ENCODE assay signal across 21 cellular contexts in genomic region chr19:35417278-35417677, GRCh38. TPM values are rescaled to one million over a fixed set of nuclear protein-coding genes. Genes with fewer than 3 reads are reported as not detected.
A peak's percentile ranks its signal among the peaks of the same experiment; 100 is the strongest.
DNase-seq lines count a peak whose midpoint lies in the region; ATAC-seq, FAIRE-seq and TF ChIP-seq lines count a peak whose summit lies in the region.
"Had no signal": no experiment of that assay in that cellular context is flagged by ENCODE, and none has a peak within 500 bp of the region (broad histone marks: within the 10 kb centered on the region; RNA-seq: fewer than 3 reads in every experiment).

No MANE protein-coding gene starts in this region.

- TF ChIP-seq CTCF in K562 (IDR thresholded peaks at IDR 0.05 in 2 of 3, conservative IDR thresholded peaks at IDR 0.05 in 1 of 3; ENCODE audit: insufficient read depth in 2 of 3, low read depth in 1 of 3, low read length in 3 of 3), result no peak

- no peak overlapping the region for H3K9ac ChIP-seq in K562 (ENCODE audit: insufficient read depth in 1 of 2, low read depth in 2 of 2, low read length in 2 of 2)
- H3K9ac ChIP-seq: GM23248 had no signal

- H3K27ac ChIP-seq in K562 (ENCODE audit: extremely low read depth, low read depth, low read length), result no peak overlapping the region
- H3K27ac ChIP-seq: C4-2B, GM23248 had no signal

- H3K9me3 Mint-ChIP-seq in stimulated activated effector memory CD8-positive, alpha-beta T cell treated with anti-CD3 and anti-CD28 coated beads, Interleukin-12 subunit alpha, Interleukin-12 subunit beta, amount 100 ng/mL, for 72 hours, result no peaks in the 10 kb centered on the region
- H3K9me3 Mint-ChIP-seq: CD4-positive, alpha-beta T cell; CD8-positive, alpha-beta memory T cell; H9; HFFc6 had no signal

- no peak for TF ChIP-seq EP300 in K562 (IDR thresholded peaks at IDR 0.05; ENCODE audit: low read length)

- no peak for TF ChIP-seq POLR2A in K562 (conservative IDR thresholded peaks at IDR 0.05)

- H3K36me3 Mint-ChIP-seq in stimulated activated effector memory CD8-positive, alpha-beta T cell treated with anti-CD3 and anti-CD28 coated beads, Interleukin-12 subunit alpha, Interleukin-12 subunit beta, amount 100 ng/mL, for 72 hours, result no peaks in the 10 kb centered on the region

- 0% methylated on average over 2 of the region's 2 CpGs for WGBS in K562 (ENCODE audit: insufficient coverage, low coverage, missing lambda C conversion rate)

- intact Hi-C loops in K562 (cut with micrococcal nuclease), result no loop called here

- H3K9me3 ChIP-seq in K562 (replicated peaks; ENCODE audit: control insufficient read depth, insufficient read depth, low read depth, low read length), result no peaks in the 10 kb centered on the region

- peaks cover 0 to 6% of the 10 kb centered on the region in 2 experiments; a peak in 2 of 5 replicates for H3K4me1 ChIP-seq in K562 (replicated peaks in 1 of 2; ENCODE audit: control insufficient read depth in 2 of 2, insufficient read depth in 2 of 2, low read length in 2 of 2)

- ATAC-seq in K562, result no peak
- ATAC-seq in stimulated activated effector memory CD8-positive, alpha-beta T cell treated with anti-CD3 and anti-CD28 coated beads, Interleukin-12 subunit alpha, Interleukin-12 subunit beta, amount 100 ng/mL, for 72 hours, result no peak
- ATAC-seq in GM19351 (IDR thresholded peaks at IDR 0.05; ENCODE audit: unreplicated experiment), result no peak

- no peaks in the 10 kb centered on the region for H3K36me3 ChIP-seq in K562 (ENCODE audit: control insufficient read depth, insufficient read depth, low read length)

- POLR2A ChIA-PET in K562 (lab: Yijun Ruan, JAX), result interaction anchor here (0.5 to 2.1 kb wide), 5 partner anchors 10 to 238 kb away, joined by 3 to 9 read pairs (median 3); no protein-coding TSS in a partner anchor

- FAIRE-seq in K562 (lab: Jason Lieb, UNC), result no peak
- FAIRE-seq: D721Med had no signal

- BruUV-seq in K562 (replicated peaks; lab: Mats Ljungman, UMichigan), result no TSS peak

- H3K27ac Mint-ChIP-seq in stimulated activated effector memory CD8-positive, alpha-beta T cell treated with anti-CD3 and anti-CD28 coated beads, Interleukin-12 subunit alpha, Interleukin-12 subunit beta, amount 100 ng/mL, for 72 hours, result peak overlapping the region; percentile 12
- H3K27ac Mint-ChIP-seq: CD4-positive, alpha-beta T cell; HFFc6 had no signal

- TF ChIP-seq RAD21 in K562 (CRISPR knock-in tag; conservative IDR thresholded peaks at IDR 0.05 in 1 of 2, IDR thresholded peaks at IDR 0.05 in 1 of 2), result no peak

- H3K79me2 ChIP-seq in K562 (ENCODE audit: control insufficient read depth, insufficient read depth, low read length), result no peaks in the 10 kb centered on the region

- H3K4me1 Mint-ChIP-seq in stimulated activated effector memory CD8-positive, alpha-beta T cell treated with anti-CD3 and anti-CD28 coated beads, Interleukin-12 subunit alpha, Interleukin-12 subunit beta, amount 100 ng/mL, for 72 hours, result peaks cover 14% of the 10 kb centered on the region
- H3K4me1 Mint-ChIP-seq: H9 had no signal

- in situ Hi-C loops in SK-MEL-5 (cut with HindIII; ENCODE audit: low pct_unique_long_range_greater_than_20kb, low sequenced_read_pairs) (no loop called here), K562 (cut with MboI) (no loop called here)

- CTCF ChIA-PET in K562 (lab: Yijun Ruan, JAX; ENCODE audit: low intra/inter-chr PET ratio), result no interaction called here

- DNase-seq in SK-MEL-5 (ENCODE audit: low read depth, low spot score) (peak; percentile 43), K562 (ENCODE audit: extremely low read depth in 1 of 4, low spot score in 3 of 4) (no peak), hippocampal formation (lab: John Stamatoyannopoulos, UW) (no peak)
- no peak for DNase-seq in stimulated activated effector memory CD8-positive, alpha-beta T cell treated with anti-CD3 and anti-CD28 coated beads, Interleukin-12 subunit alpha, Interleukin-12 subunit beta, amount 100 ng/mL, for 72 hours (ENCODE audit: low spot score in 2 of 2)
- DNase-seq in stimulated activated naive CD4-positive, alpha-beta T cell (lab: John Stamatoyannopoulos, UW), result no peak
- DNase-seq: CD4-positive, alpha-beta T cell; CD8-positive, alpha-beta memory T cell; DMS 273 treated with DMSO at 0.1 percent for 48 hours; DMS79; EL; GDM1; GM23248; H9; HFFc6 had no signal

- H3K9me1 ChIP-seq in K562 (ENCODE audit: control insufficient read depth, insufficient read depth, low read length), result no peaks in the 10 kb centered on the region

- 0 out of 2 replicates have a peak, but pooled peaks cover 4% of the 10 kb centered on the region for H4K20me1 ChIP-seq in K562 (replicated peaks; ENCODE audit: control insufficient read depth, insufficient read depth, low read length)

- H2AFZ ChIP-seq in K562 (ENCODE audit: low read depth, low read length), result no peak overlapping the region
- H2AFZ ChIP-seq: GM23248 had no signal

- H3K4me3 ChIP-seq in K562, result no peak overlapping the region
- H3K4me3 ChIP-seq: GM23248 had no signal

- no peak overlapping the region for H3K4me2 ChIP-seq in K562 (ENCODE audit: insufficient read depth, low read length)

- no peak overlapping the region for H3K4me3 Mint-ChIP-seq in stimulated activated effector memory CD8-positive, alpha-beta T cell treated with anti-CD3 and anti-CD28 coated beads, Interleukin-12 subunit alpha, Interleukin-12 subunit beta, amount 100 ng/mL, for 72 hours
- H3K4me3 Mint-ChIP-seq: CD4-positive, alpha-beta T cell; CD8-positive, alpha-beta memory T cell; H9; HFFc6 had no signal

- peaks cover 52 to 68% of the 10 kb centered on the region in 2 experiments for H3K27me3 ChIP-seq in K562 (ENCODE audit: control insufficient read depth in 2 of 2, insufficient read depth in 2 of 2, low read length in 2 of 2)

RNA-seq across cellular contexts. Expression of gene FFAR2, which starts 30.8 kb away (rescaled TPM):
- total RNA-seq in SK-MEL-5 (2014; rRNA removed; shearing (Covaris generic)), result 0.13 TPM in 1 of 2 replicates, not detected in the other
- polyA plus RNA-seq in SK-MEL-5 (2015; cell fraction: cytosol; rRNA removed), result 0.05 TPM in 1 of 2 replicates, not detected in the other
- polyA plus RNA-seq in SK-MEL-5 (2015; cell fraction: nucleus; rRNA removed), result not detected in 2 replicates
- not detected in 2 replicates for total RNA-seq in K562 (2011; cell fraction: chromatin; rRNA removed; ENCODE audit: low replicate concordance)
- not detected in 2 replicates for total RNA-seq in K562 (2011; cell fraction: nucleolus; rRNA removed)
- not detected in 2 replicates for total RNA-seq in K562 (2011; cell fraction: nucleoplasm; rRNA removed)
- total RNA-seq in K562 (2014; rRNA removed) (not detected in 2 replicates), K562 (2014; rRNA removed; fragmentation: Illumina TruSeq; extraction: Trizol) (not detected in 2 replicates), K562 (2015; rRNA removed; fragmentation: Illumina TruSeq; extraction: Trizol) (not detected in 2 replicates), K562 (2021) (not detected in 2 replicates)
- polyA plus RNA-seq in K562 (2011; rRNA removed) (not detected in 2 replicates), K562 (2014; fragmentation: Illumina TruSeq; extraction: Trizol) (not detected in 2 replicates), K562 (2014; fragmentation: Nextera tagmentation; extraction: Ambion mirVana) (not detected), K562 (2014; rRNA removed) (not detected in 2 replicates)
- polyA plus RNA-seq in K562 (2011; cell fraction: cytosol; rRNA removed), result not detected in 2 replicates
- polyA plus RNA-seq in K562 (2011; cell fraction: nucleus; rRNA removed), result not detected in 2 replicates
- not detected in 2 replicates for polyA plus RNA-seq in K562 (2012)
- not detected in 2 replicates for polyA minus RNA-seq in K562 (2011; rRNA and poly(A)+ RNA removed)
- polyA minus RNA-seq in K562 (2011; cell fraction: cytosol; rRNA and poly(A)+ RNA removed), result not detected in 2 replicates
- not detected in 2 replicates for polyA minus RNA-seq in K562 (2011; cell fraction: nucleus; rRNA and poly(A)+ RNA removed)
- total RNA-seq: A172; A673; CD8-positive, alpha-beta memory T cell; GM23248; H4; H9; HFFc6 had no signal
- polyA plus RNA-seq: BJ; CD8-positive, alpha-beta memory T cell; GM23248 had no signal

RNA-seq across cellular contexts. Expression of gene GPR42, which starts 46.4 kb away (rescaled TPM):
- not detected in 2 replicates for total RNA-seq in SK-MEL-5 (2014; rRNA removed; shearing (Covaris generic))
- polyA plus RNA-seq in SK-MEL-5 (2015; cell fraction: cytosol; rRNA removed), result not detected in 2 replicates
- not detected in 2 replicates for polyA plus RNA-seq in SK-MEL-5 (2015; cell fraction: nucleus; rRNA removed)
- not detected in 2 replicates for total RNA-seq in K562 (2011; cell fraction: chromatin; rRNA removed; ENCODE audit: low replicate concordance)
- total RNA-seq in K562 (2011; cell fraction: nucleolus; rRNA removed), result not detected in 2 replicates
- not detected in 2 replicates for total RNA-seq in K562 (2011; cell fraction: nucleoplasm; rRNA removed)
- not detected in 2 replicates for total RNA-seq in K562 (2014; rRNA removed)
- not detected in 2 replicates for total RNA-seq in K562 (2014; rRNA removed; fragmentation: Illumina TruSeq; extraction: Trizol)
- total RNA-seq in K562 (2015; rRNA removed; fragmentation: Illumina TruSeq; extraction: Trizol), result not detected in 2 replicates
- not detected in 2 replicates for total RNA-seq in K562 (2021)
- polyA plus RNA-seq in K562 (2011; rRNA removed), result not detected in 2 replicates
- polyA plus RNA-seq in K562 (2011; cell fraction: cytosol; rRNA removed), result not detected in 2 replicates
- not detected in 2 replicates for polyA plus RNA-seq in K562 (2011; cell fraction: nucleus; rRNA removed)
- polyA plus RNA-seq in K562 (2012), result 0.10 TPM in 1 of 2 replicates, not detected in the other
- not detected in 2 replicates for polyA plus RNA-seq in K562 (2014; fragmentation: Illumina TruSeq; extraction: Trizol)
- polyA plus RNA-seq in K562 (2014; fragmentation: Nextera tagmentation; extraction: Ambion mirVana), result not detected
- not detected in 2 replicates for polyA plus RNA-seq in K562 (2014; rRNA removed)
- not detected in 2 replicates for polyA minus RNA-seq in K562 (2011; rRNA and poly(A)+ RNA removed)
- polyA minus RNA-seq in K562 (2011; cell fraction: cytosol; rRNA and poly(A)+ RNA removed), result not detected in 2 replicates
- polyA minus RNA-seq in K562 (2011; cell fraction: nucleus; rRNA and poly(A)+ RNA removed), result not detected in 2 replicates
- total RNA-seq: A172; A673; CD8-positive, alpha-beta memory T cell; GM23248; H9; HFFc6 had no signal
- polyA plus RNA-seq: BJ; CD8-positive, alpha-beta memory T cell; GM23248 had no signal

RNA-seq across cellular contexts. Expression of gene FFAR3, which starts 59.0 kb away (rescaled TPM):
- not detected in 2 replicates for total RNA-seq in SK-MEL-5 (2014; rRNA removed; shearing (Covaris generic))
- 0.24 TPM in 1 of 2 replicates, not detected in the other for polyA plus RNA-seq in SK-MEL-5 (2015; cell fraction: cytosol; rRNA removed)
- polyA plus RNA-seq in SK-MEL-5 (2015; cell fraction: nucleus; rRNA removed), result not detected in 2 replicates
- total RNA-seq in K562 (2011; cell fraction: chromatin; rRNA removed; ENCODE audit: low replicate concordance), result not detected in 2 replicates
- not detected in 2 replicates for total RNA-seq in K562 (2011; cell fraction: nucleolus; rRNA removed)
- not detected in 2 replicates for total RNA-seq in K562 (2011; cell fraction: nucleoplasm; rRNA removed)
- total RNA-seq in K562 (2014; rRNA removed) (not detected in 2 replicates), K562 (2014; rRNA removed; fragmentation: Illumina TruSeq; extraction: Trizol) (not detected in 2 replicates), K562 (2015; rRNA removed; fragmentation: Illumina TruSeq; extraction: Trizol) (not detected in 2 replicates), K562 (2021) (not detected in 2 replicates)
- polyA plus RNA-seq in K562 (2011; rRNA removed) (not detected in 2 replicates), K562 (2014; fragmentation: Illumina TruSeq; extraction: Trizol) (not detected in 2 replicates), K562 (2014; fragmentation: Nextera tagmentation; extraction: Ambion mirVana) (not detected), K562 (2014; rRNA removed) (not detected in 2 replicates)
- polyA plus RNA-seq in K562 (2011; cell fraction: cytosol; rRNA removed), result not detected in 2 replicates
- not detected in 2 replicates for polyA plus RNA-seq in K562 (2011; cell fraction: nucleus; rRNA removed)
- polyA plus RNA-seq in K562 (2012), result not detected in 2 replicates
- polyA minus RNA-seq in K562 (2011; rRNA and poly(A)+ RNA removed), result not detected in 2 replicates
- polyA minus RNA-seq in K562 (2011; cell fraction: cytosol; rRNA and poly(A)+ RNA removed), result not detected in 2 replicates
- not detected in 2 replicates for polyA minus RNA-seq in K562 (2011; cell fraction: nucleus; rRNA and poly(A)+ RNA removed)
- total RNA-seq: A172; CD4-positive, alpha-beta T cell; CD8-positive, alpha-beta memory T cell; GM23248; H9; HFFc6 had no signal
- polyA plus RNA-seq: BJ; CD8-positive, alpha-beta memory T cell; GM23248 had no signal
